Comparison of ENCODE assay signal across 7 cellular contexts in the genomic region with DNA sequence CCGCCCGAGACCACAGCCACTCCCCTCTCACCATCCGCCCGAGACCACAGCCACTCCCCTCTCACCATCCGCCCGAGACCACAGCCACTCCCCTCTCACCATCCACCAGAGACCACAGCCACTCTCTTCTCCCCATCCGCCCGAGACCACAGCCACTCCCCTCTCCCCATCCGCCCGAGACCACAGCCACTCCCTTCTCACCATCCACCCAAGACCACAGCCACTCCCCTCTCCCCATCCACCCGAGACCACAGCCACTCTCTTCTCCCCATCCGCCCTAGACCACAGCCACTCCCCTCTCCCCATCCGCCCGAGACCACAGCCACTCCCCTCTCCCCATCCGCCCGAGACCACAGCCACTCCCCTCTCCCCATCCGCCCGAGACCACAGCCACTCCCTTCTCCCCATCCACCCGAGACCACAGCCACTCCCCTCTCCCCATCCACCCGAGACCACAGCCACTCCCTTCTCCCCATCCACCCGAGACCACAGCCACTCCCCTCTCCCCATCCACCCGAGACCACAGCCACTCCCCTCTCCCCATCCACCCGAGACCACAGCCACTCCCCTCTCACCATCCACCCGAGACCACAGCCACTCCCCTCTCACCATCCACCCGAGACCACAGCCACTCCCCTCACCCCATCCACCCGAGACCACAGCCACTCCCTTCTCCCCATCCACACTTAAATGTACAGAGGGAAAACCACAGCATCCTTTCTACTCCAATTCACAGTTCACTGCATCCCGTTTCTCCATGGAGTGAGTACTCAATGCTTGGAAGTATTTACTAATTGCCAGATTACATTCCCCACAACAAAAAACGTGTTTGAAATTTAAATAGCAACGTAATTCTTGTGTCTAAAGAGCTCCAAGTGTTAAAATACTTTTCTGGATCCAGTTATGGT.
DNase-seq lines count a peak whose midpoint lies in the region; FAIRE-seq and TF ChIP-seq lines count a peak whose summit lies in the region.
"Not testable (repeated sequence)": the region's sequence is repeated elsewhere in the genome, so short reads cannot be mapped to it uniquely, and the experiment has no call there.

No MANE protein-coding gene starts in this region.

- H3K56ac ChIP-seq in H1 (replicated peaks; ENCODE audit: insufficient read length, low read depth, low read length) = not testable (repeated sequence)

- H3K23me2 ChIP-seq in H1 (ENCODE audit: low read depth, low read length) = not testable (repeated sequence)

- not testable (repeated sequence) for H3K4me2 ChIP-seq in H1 (ENCODE audit: insufficient read depth in 1 of 2, low read depth in 2 of 2, low read length in 2 of 2)

- POLR2A ChIA-PET in H1 (lab: Charles Lee; ENCODE audit: partially characterized antibody) = not testable (repeated sequence)

- H2BK12ac ChIP-seq in H1 (ENCODE audit: low read depth, low read length) = peak overlapping the region; percentile 68; the same call in 1 of the 2 replicates

- WGBS in H1 (ENCODE audit: extremely low coverage in 1 of 2, insufficient coverage in 1 of 2, insufficient read length in 1 of 2, insufficient replicate concordance in 2 of 2, low coverage in 1 of 2, low lambda C conversion rate in 2 of 2, missing lambda C conversion rate in 1 of 2), 2 experiments = 82% methylated on average over 10 of the region's 29 CpGs; no CpG with 5 or more reads in 1 of the 2 experiments

- not testable (repeated sequence) for TF ChIP-seq CTCF in H1 (IDR thresholded peaks at IDR 0.05; ENCODE audit: control extremely low read depth in 1 of 3, insufficient read depth in 1 of 3, low read depth in 1 of 3, low read length in 3 of 3)

- H3K4ac ChIP-seq in H1 (replicated peaks; ENCODE audit: insufficient read length, low read depth, low read length) = not testable (repeated sequence)

- not testable (repeated sequence) for H4K91ac ChIP-seq in H1 (replicated peaks; ENCODE audit: insufficient read length, low read length)

- TF ChIP-seq EP300 in H1 (IDR thresholded peaks at IDR 0.05; ENCODE audit: borderline replicate concordance in 1 of 2, low read depth in 2 of 2, low read length in 2 of 2) = not testable (repeated sequence)

- not testable (repeated sequence) for H3K79me1 ChIP-seq in H1 (ENCODE audit: low read depth, low read length)

- H4K5ac ChIP-seq in H1 (ENCODE audit: insufficient read length, low read depth, low read length) = not testable (repeated sequence)

- H2AK5ac ChIP-seq in H1 (ENCODE audit: low read depth, low read length) = not testable (repeated sequence)

- not testable (repeated sequence) for H2BK5ac ChIP-seq in H1 (ENCODE audit: low read depth, low read length)

- H3K27ac ChIP-seq in H1 (ENCODE audit: low read depth, low read length) = not testable (repeated sequence)

- not testable (repeated sequence) for FAIRE-seq in H1 (lab: Jason Lieb, UNC)

- H3K36me3 ChIP-seq in H1 (ENCODE audit: control insufficient read depth in 2 of 4, insufficient read depth in 4 of 4, low read length in 3 of 4) = not testable (repeated sequence)

- H3K4me3 ChIP-seq in H1 (ENCODE audit: extremely low read depth in 1 of 4, insufficient read depth in 2 of 4, low read depth in 3 of 4, low read length in 4 of 4) = not testable (repeated sequence)

- CTCF ChIA-PET in H1 (lab: Charles Lee; ENCODE audit: partially characterized antibody) = interaction anchor here (1.4 kb wide), 1 partner anchor 10 kb away, joined by 5 read pairs; no protein-coding TSS in a partner anchor

- not testable (repeated sequence) for H2BK20ac ChIP-seq in H1 (ENCODE audit: low read length)

- H4K8ac ChIP-seq in H1 (ENCODE audit: extremely low read depth, insufficient read depth, low read length) = peak overlapping the region; percentile 25; the same call in 1 of the 2 replicates

- DNase-seq in GM03348 (ENCODE audit: low spot score) (peak; percentile 0), MV-4-11 (lab: John Stamatoyannopoulos, UW) (peak; percentile 64), T follicular helper cell (ENCODE audit: low read depth) (peak; percentile 15)
- peak; percentile 14 for DNase-seq in activated CD4-positive, alpha-beta T cell treated with anti-CD3 and anti-CD28 coated beads, Interleukin-2, amount 50 U/mL, for 1 hour
- DNase-seq in activated effector memory CD4-positive, alpha-beta T cell treated with Interleukin-2 at 50 U/mL for 16 hours = peak; percentile 45
- DNase-seq in H1 (ENCODE audit: low read depth in 1 of 2, low spot score in 2 of 2) = not testable (repeated sequence)
- peak; percentile 27 for DNase-seq in stimulated activated CD4-positive, alpha-beta T cell treated with anti-CD3 and anti-CD28 coated beads, Interleukin-15, amount 100 ng/mL, for 24 hours

- not testable (repeated sequence) for H2BK120ac ChIP-seq in H1 (replicated peaks; ENCODE audit: low read depth, low read length)

- peak overlapping the region; percentile 78 for H3K18ac ChIP-seq in H1 (ENCODE audit: extremely low read depth, low read length)

- TF ChIP-seq POLR2A in H1 (IDR thresholded peaks at IDR 0.05; ENCODE audit: control extremely low read depth in 1 of 2, low read depth in 2 of 2, low read length in 2 of 2) = not testable (repeated sequence)

- H4K20me1 ChIP-seq in H1 (replicated peaks in 1 of 2; ENCODE audit: control insufficient read depth in 1 of 2, insufficient read depth in 2 of 2, low read length in 2 of 2) = not testable (repeated sequence)

- H3K27me3 ChIP-seq in H1 (replicated peaks in 1 of 4; ENCODE audit: control insufficient read depth in 3 of 4, extremely low read depth in 1 of 4, insufficient read depth in 3 of 4, low read length in 3 of 4) = not testable (repeated sequence)

- TF ChIP-seq RAD21 in H1 (IDR thresholded peaks at IDR 0.05 in 1 of 2, conservative IDR thresholded peaks at IDR 0.05 in 1 of 2; ENCODE audit: low read depth in 2 of 2, low read length in 2 of 2) = not testable (repeated sequence)

- H3K9me3 ChIP-seq in H1 (ENCODE audit: insufficient read depth in 2 of 2, low read depth in 1 of 2, low read length in 1 of 2) = not testable (repeated sequence)

- H3K79me2 ChIP-seq in H1 (ENCODE audit: control insufficient read depth in 1 of 2, insufficient read depth in 2 of 2, low read length in 2 of 2) = not testable (repeated sequence)

- H2AFZ ChIP-seq in H1 (ENCODE audit: low read length) = not testable (repeated sequence)

- peaks cover 0 to 16% (median 7%) of the 10 kb centered on the region in 4 experiments; a peak in 6 of 7 replicates for H3K4me1 ChIP-seq in H1 (replicated peaks in 1 of 4; ENCODE audit: control insufficient read depth in 3 of 4, insufficient read depth in 4 of 4, low read length in 3 of 4)

- H2BK15ac ChIP-seq in H1 (ENCODE audit: low read length) = not testable (repeated sequence)

- H3K9ac ChIP-seq in H1 (replicated peaks in 1 of 4; ENCODE audit: extremely low read depth in 1 of 4, low read depth in 3 of 4, low read length in 3 of 4) = not testable (repeated sequence)

- not testable (repeated sequence) for H3K23ac ChIP-seq in H1 (ENCODE audit: insufficient read length)

- not testable (repeated sequence) for H3K14ac ChIP-seq in H1 (ENCODE audit: insufficient read length)
